Comparison of ENCODE assay signal across 9 cellular contexts in genomic region chr6:129748212-129748900, GRCh38. TPM values are rescaled to one million over a fixed set of nuclear protein-coding genes. Genes with fewer than 3 reads are reported as not detected.
DNase-seq lines count a peak whose midpoint lies in the region; ATAC-seq, FAIRE-seq and TF ChIP-seq lines count a peak whose summit lies in the region.
"Had no signal": no experiment of that assay in that cellular context is flagged by ENCODE, and none has a peak within 500 bp of the region (broad histone marks: within the 10 kb centered on the region; RNA-seq: fewer than 3 reads in every experiment).

No MANE protein-coding gene starts in this region.

- H3F3A ChIP-seq in neural progenitor cell (ENCODE audit: low read depth), result no peaks in the 10 kb centered on the region

- H3K27ac ChIP-seq in heart left ventricle (peak overlapping the region in 11 of 12 donors; percentile 2 to 87 (median 40)), neural progenitor cell (no peak overlapping the region)

- 45 to 57% (median 51%) methylated on average over 4 of the region's 4 CpGs for WGBS in heart left ventricle, 4 donors

- TF ChIP-seq POLR2A in heart left ventricle (IDR thresholded peaks at IDR 0.05), result no peak

- FAIRE-seq in GM18507 (lab: Jason Lieb, UNC), result peak; percentile 96
- FAIRE-seq: colon had no signal

- no peaks in the 10 kb centered on the region for H4K20me1 ChIP-seq in neural progenitor cell (ENCODE audit: low read depth)

- no peaks in the 10 kb centered on the region for H3K27me3 ChIP-seq in heart left ventricle
- no peaks in the 10 kb centered on the region for H3K27me3 ChIP-seq in neural progenitor cell

- no peaks in the 10 kb centered on the region for H3K27me3 Mint-ChIP-seq in neural progenitor cell (ENCODE audit: insufficient read depth, low read depth)

- no peak for TF ChIP-seq CTCF in heart left ventricle (IDR thresholded peaks at IDR 0.05)
- no peak for TF ChIP-seq CTCF in neural progenitor cell (IDR thresholded peaks at IDR 0.05)

- peak overlapping the region in 3 of 12 donors; percentile 2 to 5 (median 3) for H3K4me3 ChIP-seq in heart left ventricle
- H3K4me3 ChIP-seq in neural progenitor cell, result no peak overlapping the region

- DNase-seq in GM18507 (ENCODE audit: extremely low spot score, insufficient read length, low read depth) (peak; percentile 30), NCI-H460 (ENCODE audit: extremely low read depth, low read depth) (peak; percentile 55), activated T-cell treated with anti-CD3 and anti-CD28 coated beads for 24 hours (ENCODE audit: low read depth) (peak; percentile 47), heart left ventricle (peak in 3 of 5 donors; percentile 19 to 31 (median 27)), neural progenitor cell (ENCODE audit: low spot score) (no peak), NCI-H1694 treated with DMSO at 0.1 percent for 48 hours (lab: John Stamatoyannopoulos, UW) (no peak)
- DNase-seq in stimulated activated CD4-positive, alpha-beta T cell treated with anti-CD3 and anti-CD28 coated beads, Interleukin-2, amount 100 ng/mL, for 24 hours, result peak; percentile 52 to 56

- ATAC-seq in HG02610 (IDR thresholded peaks at IDR 0.05; ENCODE audit: unreplicated experiment), result peak; percentile 93
- ATAC-seq in heart left ventricle, result peak; percentile 28 to 78 (median 56)

- H3K36me3 ChIP-seq in heart left ventricle (no peaks in the 10 kb centered on the region), neural progenitor cell (no peaks in the 10 kb centered on the region)

- H3K9me3 ChIP-seq in heart left ventricle (no peaks in the 10 kb centered on the region), neural progenitor cell (ENCODE audit: low read depth) (no peaks in the 10 kb centered on the region)

- H3K4me1 ChIP-seq in heart left ventricle (peaks cover 0 to 57% (median 23%) of the 10 kb centered on the region in 12 donors), neural progenitor cell (no peaks in the 10 kb centered on the region)

- no peak overlapping the region for H3K27ac Mint-ChIP-seq in neural progenitor cell

- H3K9me3 Mint-ChIP-seq in neural progenitor cell, result no peaks in the 10 kb centered on the region

- H3K9ac ChIP-seq in neural progenitor cell, result no peak overlapping the region

- no peaks in the 10 kb centered on the region for H3K36me3 Mint-ChIP-seq in neural progenitor cell

- intact Hi-C loops in heart left ventricle (cut with DNase I), result loop anchor here in 1 of 10 donors (10.0 kb wide), 1 partner anchor 254 kb away; no protein-coding TSS in a partner anchor

- no peaks in the 10 kb centered on the region for H3K79me2 ChIP-seq in neural progenitor cell (ENCODE audit: low read depth)

- no peak overlapping the region for H2AFZ ChIP-seq in neural progenitor cell (replicated peaks)

- no peak overlapping the region for H3K4me2 ChIP-seq in neural progenitor cell

- H3K4me3 Mint-ChIP-seq in neural progenitor cell, result no peak overlapping the region

- H3K4me1 Mint-ChIP-seq in neural progenitor cell, result peaks cover 11% of the 10 kb centered on the region

RNA-seq across cellular contexts. Expression of gene ARHGAP18, which starts 38.4 kb away (rescaled TPM):
- 11.8 and 12.6 TPM in 2 replicates for total RNA-seq in NCI-H460 (2014; rRNA removed; shearing (Covaris generic))
- 4.7 and 10.4 TPM in 2 replicates for polyA plus RNA-seq in NCI-H460 (2014; cell fraction: nucleus; rRNA removed)
- 10 to 100 TPM in 2 of 9 donors, 1 to 10 TPM in 7; 2.8 to 26.4 (median 4.1) TPM for total RNA-seq in heart left ventricle
- polyA plus RNA-seq in heart left ventricle, result 1 to 10 TPM; 1.6 to 2.8 TPM
- 3.1 and 3.9 TPM in 2 replicates for total RNA-seq in neural progenitor cell (ENCODE audit: low replicate concordance)

Comparison
In these comparisons a context has a peak if more than half of its experiments do, and no peak if none do; other contexts are left out.
1. DNase-seq: peak in GM18507 (single experiment), NCI-H460 (single experiment), activated T-cell treated with anti-CD3 and anti-CD28 coated beads for 24 hours (single experiment), heart left ventricle (3 of 5) and stimulated activated CD4-positive, alpha-beta T cell treated with anti-CD3 and anti-CD28 coated beads, Interleukin-2, amount 100 ng/mL, for 24 hours (2 of 2); none in neural progenitor cell (single experiment) and NCI-H1694 treated with DMSO at 0.1 percent for 48 hours (single experiment).